In the genomic region with DNA sequence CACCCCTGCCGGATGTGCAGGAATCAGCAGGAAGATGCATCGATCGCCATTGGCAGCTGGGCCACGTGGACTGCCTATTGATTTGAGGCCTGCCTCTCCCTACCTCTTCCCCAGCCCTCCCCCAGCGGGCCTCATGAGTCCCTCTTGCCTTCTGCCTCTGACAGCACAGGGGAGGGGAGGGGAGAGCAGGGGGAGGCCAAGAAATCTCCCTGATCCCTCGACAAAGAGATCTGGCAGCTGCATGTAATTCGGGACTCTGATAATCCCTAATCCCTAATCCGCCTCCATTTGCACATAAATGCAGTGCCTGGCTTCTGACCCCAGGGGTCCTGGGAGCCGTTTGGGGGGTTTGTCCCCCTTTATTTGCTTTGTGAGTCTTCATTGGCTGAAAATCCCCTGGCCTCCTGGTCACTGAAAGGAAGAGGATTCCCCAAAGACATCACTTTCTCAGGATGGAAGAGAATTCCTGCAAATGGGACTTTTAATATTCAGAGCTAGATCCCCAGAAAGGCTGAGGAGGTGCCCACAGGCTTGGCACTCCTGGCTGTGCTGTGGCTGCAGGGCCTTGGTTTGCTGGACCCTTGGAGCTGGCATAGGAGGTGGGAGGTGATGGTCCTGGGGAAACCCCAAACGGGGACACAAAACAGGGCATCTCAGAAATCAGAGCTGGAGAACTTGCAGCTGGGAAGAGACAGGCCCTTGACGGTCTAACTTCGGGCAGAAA, we compare ENCODE assay signal across 16 cellular contexts.
DNase-seq lines count a peak whose midpoint lies in the region.
"Had no signal": no experiment of that assay in that cellular context is flagged by ENCODE, and none has a peak within 500 bp of the region (broad histone marks: within the 10 kb centered on the region; RNA-seq: fewer than 3 reads in every experiment).

No MANE protein-coding gene starts in this region.

- no peaks in the 10 kb centered on the region for H3K9me3 ChIP-seq in HUES48 (ENCODE audit: control insufficient read depth, insufficient read depth, low read length)
- H3K9me3 ChIP-seq: BE2C had no signal

- no peak overlapping the region for H3K4me3 ChIP-seq in HUES48 (ENCODE audit: low read depth, low read length)

- H3K36me3 ChIP-seq in HUES48 (ENCODE audit: control insufficient read depth, insufficient read depth, low read length): no peaks in the 10 kb centered on the region
- H3K36me3 ChIP-seq: BE2C had no signal

- H3K27ac ChIP-seq in HUES48 (ENCODE audit: low read depth, low read length): peak overlapping the region; percentile 73

- DNase-seq in ecto neural progenitor cell (ENCODE audit: low spot score) (peak; percentile 88), iPS-NIHi7 (ENCODE audit: extremely low spot score) (peak; percentile 44), ureter (ENCODE audit: low spot score) (peak; percentile 36), globus pallidus (ENCODE audit: low spot score) (no peak)
- DNase-seq in activated CD8-positive, alpha-beta memory T cell treated with anti-CD3 and anti-CD28 coated beads, Interleukin-2, amount 50 U/mL, for 4 hours: no peak
- DNase-seq in stimulated activated CD4-positive, alpha-beta T cell treated with anti-CD3 and anti-CD28 coated beads, Interleukin-2, amount 100 ng/mL, for 24 hours: no peak
- DNase-seq: BE2C; CD4-positive, alpha-beta memory T cell; GF-D8; KG1; NCI-H1092; NCI-H2107; NCI-H345; NCI-H748 treated with DMSO at 0.1 percent for 48 hours; SHP77 treated with DMSO at 0.1 percent for 48 hours had no signal

- H3K9ac ChIP-seq in HUES48 (ENCODE audit: low read depth, low read length): no peak overlapping the region

- H3K4me1 ChIP-seq in HUES48 (ENCODE audit: control insufficient read depth, insufficient read depth, low read length): peaks cover 33% of the 10 kb centered on the region
- H3K4me1 ChIP-seq: BE2C had no signal

- H3K27me3 ChIP-seq in HUES48 (ENCODE audit: control insufficient read depth, insufficient read depth, low read length): no peaks in the 10 kb centered on the region
- H3K27me3 ChIP-seq: BE2C had no signal

Comparison
In these comparisons a context has a peak if more than half of its experiments do, and no peak if none do; other contexts are left out.
1. DNase-seq: peak in ecto neural progenitor cell (single experiment), iPS-NIHi7 (single experiment) and ureter (single experiment); none in globus pallidus (single experiment), activated CD8-positive, alpha-beta memory T cell treated with anti-CD3 and anti-CD28 coated beads, Interleukin-2, amount 50 U/mL, for 4 hours (single experiment) and stimulated activated CD4-positive, alpha-beta T cell treated with anti-CD3 and anti-CD28 coated beads, Interleukin-2, amount 100 ng/mL, for 24 hours (0 of 2).